Comparison of ENCODE assay signal across 16 cellular contexts in the genomic region with DNA sequence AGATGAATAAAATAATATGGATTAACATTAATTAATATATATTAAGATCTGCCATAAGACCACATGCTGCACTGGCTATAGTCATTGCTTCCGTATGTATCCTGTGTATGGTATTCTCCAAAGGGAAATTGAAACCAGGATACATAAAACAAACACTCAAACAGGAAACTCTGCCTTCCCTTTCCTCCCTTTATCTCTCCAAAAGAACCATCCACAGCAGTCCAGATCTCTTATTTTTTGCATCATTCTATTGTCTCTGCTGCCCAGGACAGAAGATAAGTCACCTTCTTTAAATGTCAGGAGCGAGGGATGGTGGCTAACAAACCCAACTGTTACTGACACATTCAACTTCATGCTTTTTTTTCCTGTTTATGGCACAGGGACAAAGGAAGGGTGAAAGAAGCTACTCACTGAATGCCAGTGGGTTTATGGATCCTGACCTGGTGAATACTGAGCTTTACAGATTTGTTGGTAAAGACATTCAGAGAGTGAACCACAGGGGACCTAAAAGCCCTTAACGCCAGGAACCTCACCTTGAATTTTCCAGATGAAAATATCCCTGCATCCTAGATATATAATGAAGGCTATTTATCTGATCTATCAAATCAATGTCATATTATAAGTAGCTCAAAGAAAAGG.
DNase-seq lines count a peak whose midpoint lies in the region; ATAC-seq and TF ChIP-seq lines count a peak whose summit lies in the region.
"Had no signal": no experiment of that assay in that cellular context is flagged by ENCODE, and none has a peak within 500 bp of the region (broad histone marks: within the 10 kb centered on the region; RNA-seq: fewer than 3 reads in every experiment).

No MANE protein-coding gene starts in this region.

- no peak overlapping the region for H3K4me2 ChIP-seq in SK-N-SH

- no peak for TF ChIP-seq RAD21 in SK-N-SH (IDR thresholded peaks at IDR 0.05; ENCODE audit: low read length)

- H3K4me3 ChIP-seq in SK-N-SH (ENCODE audit: low read depth in 2 of 2, low read length in 1 of 2), result no peak overlapping the region
- H3K4me3 ChIP-seq in fibroblast of pulmonary artery (replicated peaks; ENCODE audit: low read depth, low read length), result no peak overlapping the region

- WGBS in SK-N-SH (ENCODE audit: low lambda C conversion rate), result 53% methylated on average over 3 of the region's 3 CpGs

- H3K9me2 ChIP-seq in SK-N-SH, result no peaks in the 10 kb centered on the region

- CTCF ChIA-PET in SK-N-SH (lab: Yijun Ruan, JAX), result interaction anchor here (0.9 to 1.0 kb wide), 2 partner anchors 11 to 161 kb away, joined by 3 read pairs; no protein-coding TSS in a partner anchor

- peaks cover 0 to 3% of the 10 kb centered on the region in 2 experiments; a peak in 3 of 4 replicates for H3K4me1 ChIP-seq in SK-N-SH (ENCODE audit: control insufficient read depth in 1 of 2, insufficient read depth in 2 of 2, low read depth in 1 of 2, low read length in 1 of 2)

- no peak overlapping the region for H2AFZ ChIP-seq in SK-N-SH (ENCODE audit: low read depth)

- TF ChIP-seq CTCF in SK-N-SH (IDR thresholded peaks at IDR 0.05) (no peak), fibroblast of pulmonary artery (IDR thresholded peaks at IDR 0.05; ENCODE audit: low read length, missing control alignments) (no peak)

- no peaks in the 10 kb centered on the region for H3K79me2 ChIP-seq in SK-N-SH (ENCODE audit: insufficient read depth)

- no peak overlapping the region for H3K9ac ChIP-seq in SK-N-SH

- H3K9me3 ChIP-seq in SK-N-SH, result no peaks in the 10 kb centered on the region

- H3F3A ChIP-seq in SK-N-SH (replicated peaks; ENCODE audit: insufficient read depth), result no peaks in the 10 kb centered on the region

- no peak for TF ChIP-seq EP300 in SK-N-SH (IDR thresholded peaks at IDR 0.05; ENCODE audit: borderline replicate concordance in 1 of 2, low read depth in 1 of 2, low read length in 1 of 2)

- DNase-seq in SK-N-SH, result peak; percentile 11
- DNase-seq in NCI-H748 (lab: John Stamatoyannopoulos, UW; ENCODE audit: unreplicated experiment), result peak; percentile 29
- DNase-seq in fibroblast of pulmonary artery (ENCODE audit: low read depth), result peak; percentile 16
- DNase-seq in HPDE6-E6E7 (ENCODE audit: extremely low spot score), result no peak
- DNase-seq: CD8-positive, alpha-beta T cell; GF-D8; MV-4-11; NCI-H146; NCI-H2107; NCI-H774; PC-3 had no signal

- H4K20me1 ChIP-seq in SK-N-SH (ENCODE audit: insufficient read depth), result no peaks in the 10 kb centered on the region

- H3K36me3 ChIP-seq in SK-N-SH (replicated peaks in 1 of 2; ENCODE audit: control insufficient read depth in 1 of 2, insufficient read depth in 2 of 2, low read length in 1 of 2), result peaks cover 0 to 5% of the 10 kb centered on the region in 2 experiments

- POLR2A ChIA-PET in SK-N-SH (lab: Yijun Ruan, JAX), result no interaction called here

- no peaks in the 10 kb centered on the region for H3K27me3 ChIP-seq in SK-N-SH (ENCODE audit: insufficient read depth)

- H3K27ac ChIP-seq in SK-N-SH (ENCODE audit: low read depth in 2 of 2, low read length in 1 of 2), result peak overlapping the region in 1 of 2 experiments; percentile 73; a peak in 2 of 4 replicates
- H3K27ac ChIP-seq: RWPE1 had no signal

- ATAC-seq in SK-N-SH treated with all-trans-retinoic acid at 6 μM for 48 hours (no peak), GM21390 (IDR thresholded peaks at IDR 0.05; ENCODE audit: unreplicated experiment) (no peak), GM18511 (IDR thresholded peaks at IDR 0.05; ENCODE audit: unreplicated experiment) (no peak), GM18873 (IDR thresholded peaks at IDR 0.05; ENCODE audit: low FRiP score, unreplicated experiment) (no peak)
- ATAC-seq: CD8-positive, alpha-beta T cell; PC-3 had no signal

TF ChIP-seq in SK-N-SH, 30 proteins besides CTCF, POLR2A, EP300 and RAD21:
- TF ChIP-seq ELF1 (IDR thresholded peaks at IDR 0.05) (no peak), TEAD4 (IDR thresholded peaks at IDR 0.05; ENCODE audit: borderline replicate concordance, insufficient read depth) (no peak), NFIC (IDR thresholded peaks at IDR 0.05; ENCODE audit: borderline replicate concordance) (no peak), RCOR1 (IDR thresholded peaks at IDR 0.05; ENCODE audit: low read length) (no peak), SMC3 (IDR thresholded peaks at IDR 0.05; ENCODE audit: low read depth, low read length) (no peak), YY1 (IDR thresholded peaks at IDR 0.05; ENCODE audit: low read depth) (no peak), MXI1 (IDR thresholded peaks at IDR 0.05; ENCODE audit: low read depth, low read length) (no peak)
- TF ChIP-seq, protein P1, sequence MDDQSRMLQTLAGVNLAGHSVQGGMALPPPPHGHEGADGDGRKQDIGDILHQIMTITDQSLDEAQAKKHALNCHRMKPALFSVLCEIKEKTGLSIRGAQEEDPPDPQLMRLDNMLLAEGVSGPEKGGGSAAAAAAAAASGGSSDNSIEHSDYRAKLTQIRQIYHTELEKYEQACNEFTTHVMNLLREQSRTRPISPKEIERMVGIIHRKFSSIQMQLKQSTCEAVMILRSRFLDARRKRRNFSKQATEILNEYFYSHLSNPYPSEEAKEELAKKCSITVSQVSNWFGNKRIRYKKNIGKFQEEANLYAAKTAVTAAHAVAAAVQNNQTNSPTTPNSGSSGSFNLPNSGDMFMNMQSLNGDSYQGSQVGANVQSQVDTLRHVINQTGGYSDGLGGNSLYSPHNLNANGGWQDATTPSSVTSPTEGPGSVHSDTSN (IDR thresholded peaks at IDR 0.05), result no peak
- TF ChIP-seq, protein P2, sequence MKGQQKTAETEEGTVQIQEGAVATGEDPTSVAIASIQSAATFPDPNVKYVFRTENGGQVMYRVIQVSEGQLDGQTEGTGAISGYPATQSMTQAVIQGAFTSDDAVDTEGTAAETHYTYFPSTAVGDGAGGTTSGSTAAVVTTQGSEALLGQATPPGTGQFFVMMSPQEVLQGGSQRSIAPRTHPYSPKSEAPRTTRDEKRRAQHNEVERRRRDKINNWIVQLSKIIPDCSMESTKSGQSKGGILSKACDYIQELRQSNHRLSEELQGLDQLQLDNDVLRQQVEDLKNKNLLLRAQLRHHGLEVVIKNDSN (IDR thresholded peaks at IDR 0.05; ENCODE audit: borderline replicate concordance, low read depth), result no peak

TF ChIP-seq in SK-N-SH treated with all-trans-retinoic acid at 6 μM for 48 hours, 23 proteins besides CTCF, POLR2A, EP300 and RAD21:
- TF ChIP-seq BACH2 (CRISPR knock-in tag; IDR thresholded peaks at IDR 0.05; ENCODE audit: borderline replicate concordance), result no peak
- TF ChIP-seq, protein P3, sequence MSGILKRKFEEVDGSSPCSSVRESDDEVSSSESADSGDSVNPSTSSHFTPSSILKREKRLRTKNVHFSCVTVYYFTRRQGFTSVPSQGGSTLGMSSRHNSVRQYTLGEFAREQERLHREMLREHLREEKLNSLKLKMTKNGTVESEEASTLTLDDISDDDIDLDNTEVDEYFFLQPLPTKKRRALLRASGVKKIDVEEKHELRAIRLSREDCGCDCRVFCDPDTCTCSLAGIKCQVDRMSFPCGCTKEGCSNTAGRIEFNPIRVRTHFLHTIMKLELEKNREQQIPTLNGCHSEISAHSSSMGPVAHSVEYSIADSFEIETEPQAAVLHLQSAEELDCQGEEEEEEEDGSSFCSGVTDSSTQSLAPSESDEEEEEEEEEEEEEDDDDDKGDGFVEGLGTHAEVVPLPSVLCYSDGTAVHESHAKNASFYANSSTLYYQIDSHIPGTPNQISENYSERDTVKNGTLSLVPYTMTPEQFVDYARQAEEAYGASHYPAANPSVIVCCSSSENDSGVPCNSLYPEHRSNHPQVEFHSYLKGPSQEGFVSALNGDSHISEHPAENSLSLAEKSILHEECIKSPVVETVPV (CRISPR knock-in tag; IDR thresholded peaks at IDR 0.05), result no peak
- TF ChIP-seq ESRRG (CRISPR knock-in tag; IDR thresholded peaks at IDR 0.05), result no peak
- no peak for TF ChIP-seq RARB (CRISPR knock-in tag; IDR thresholded peaks at IDR 0.05)
- TF ChIP-seq, protein P4, sequence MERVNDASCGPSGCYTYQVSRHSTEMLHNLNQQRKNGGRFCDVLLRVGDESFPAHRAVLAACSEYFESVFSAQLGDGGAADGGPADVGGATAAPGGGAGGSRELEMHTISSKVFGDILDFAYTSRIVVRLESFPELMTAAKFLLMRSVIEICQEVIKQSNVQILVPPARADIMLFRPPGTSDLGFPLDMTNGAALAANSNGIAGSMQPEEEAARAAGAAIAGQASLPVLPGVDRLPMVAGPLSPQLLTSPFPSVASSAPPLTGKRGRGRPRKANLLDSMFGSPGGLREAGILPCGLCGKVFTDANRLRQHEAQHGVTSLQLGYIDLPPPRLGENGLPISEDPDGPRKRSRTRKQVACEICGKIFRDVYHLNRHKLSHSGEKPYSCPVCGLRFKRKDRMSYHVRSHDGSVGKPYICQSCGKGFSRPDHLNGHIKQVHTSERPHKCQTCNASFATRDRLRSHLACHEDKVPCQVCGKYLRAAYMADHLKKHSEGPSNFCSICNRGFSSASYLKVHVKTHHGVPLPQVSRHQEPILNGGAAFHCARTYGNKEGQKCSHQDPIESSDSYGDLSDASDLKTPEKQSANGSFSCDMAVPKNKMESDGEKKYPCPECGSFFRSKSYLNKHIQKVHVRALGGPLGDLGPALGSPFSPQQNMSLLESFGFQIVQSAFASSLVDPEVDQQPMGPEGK (CRISPR knock-in tag; IDR thresholded peaks at IDR 0.05; ENCODE audit: borderline replicate concordance), result no peak
- no peak for TF ChIP-seq ZNF565 (CRISPR knock-in tag; conservative IDR thresholded peaks at IDR 0.05; ENCODE audit: low read depth)
- TF ChIP-seq, protein P5, sequence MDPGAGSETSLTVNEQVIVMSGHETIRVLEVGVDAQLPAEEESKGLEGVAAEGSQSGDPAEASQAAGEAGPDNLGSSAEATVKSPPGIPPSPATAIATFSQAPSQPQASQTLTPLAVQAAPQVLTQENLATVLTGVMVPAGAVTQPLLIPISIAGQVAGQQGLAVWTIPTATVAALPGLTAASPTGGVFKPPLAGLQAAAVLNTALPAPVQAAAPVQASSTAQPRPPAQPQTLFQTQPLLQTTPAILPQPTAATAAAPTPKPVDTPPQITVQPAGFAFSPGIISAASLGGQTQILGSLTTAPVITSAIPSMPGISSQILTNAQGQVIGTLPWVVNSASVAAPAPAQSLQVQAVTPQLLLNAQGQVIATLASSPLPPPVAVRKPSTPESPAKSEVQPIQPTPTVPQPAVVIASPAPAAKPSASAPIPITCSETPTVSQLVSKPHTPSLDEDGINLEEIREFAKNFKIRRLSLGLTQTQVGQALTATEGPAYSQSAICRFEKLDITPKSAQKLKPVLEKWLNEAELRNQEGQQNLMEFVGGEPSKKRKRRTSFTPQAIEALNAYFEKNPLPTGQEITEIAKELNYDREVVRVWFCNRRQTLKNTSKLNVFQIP (CRISPR knock-in tag; IDR thresholded peaks at IDR 0.05; ENCODE audit: borderline replicate concordance, low read depth), result no peak
- no peak for TF ChIP-seq ZNF8 (CRISPR knock-in tag; IDR thresholded peaks at IDR 0.05)
- TF ChIP-seq TOX (CRISPR knock-in tag; IDR thresholded peaks at IDR 0.05; ENCODE audit: borderline replicate concordance), result no peak
TF ChIP-seq in SK-N-SH treated with all-trans-retinoic acid at 6 μM for 48 hours: peak in this region for 0.
